ENCODE assay signal across 17 cellular contexts in the genomic region with DNA sequence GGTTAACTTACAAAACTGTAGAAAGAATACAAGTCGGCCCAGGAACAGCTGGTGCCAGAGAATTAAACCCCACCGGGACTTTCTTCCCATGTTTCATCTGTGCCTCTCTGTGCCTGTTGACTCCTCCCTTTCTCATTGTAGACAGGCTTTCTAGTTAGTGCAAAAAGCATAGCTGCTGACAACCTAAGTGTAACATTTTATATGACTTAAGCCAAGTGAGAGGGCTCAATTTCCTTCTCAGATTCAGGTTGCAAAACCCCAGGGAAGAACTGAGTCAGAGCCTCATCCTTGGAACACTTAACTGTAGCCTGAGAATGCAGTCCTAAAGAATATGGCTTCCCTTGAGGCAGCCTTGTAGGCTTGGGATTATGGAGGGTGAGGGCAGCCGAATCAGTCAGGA.
"Had no signal": no experiment of that assay in that cellular context is flagged by ENCODE, and none has a peak within 500 bp of the region (broad histone marks: within the 10 kb centered on the region; RNA-seq: fewer than 3 reads in every experiment).

No MANE protein-coding gene starts in this region.

- H3K27me3 ChIP-seq: heart right ventricle, ovary had no signal

- H3K27ac ChIP-seq: coronary artery, foreskin keratinocyte, heart right ventricle, left ventricle myocardium inferior, ovary, skin epidermis, thoracic aorta, WERI-Rb-1 had no signal

- DNase-seq: activated CD4-positive, alpha-beta T cell treated with anti-CD3 and anti-CD28 coated beads for 36 hours; activated CD8-positive, alpha-beta T cell treated with anti-CD3 and anti-CD28 coated beads for 36 hours; activated naive CD4-positive, alpha-beta T cell; activated naive CD8-positive, alpha-beta T cell treated with anti-CD3 and anti-CD28 coated beads, Interleukin-2, amount 50 U/mL, for 24 hours; central memory CD4-positive, alpha-beta T cell; effector CD8-positive, alpha-beta T cell; foreskin keratinocyte; heart right ventricle; left ventricle myocardium inferior; mesendoderm; ovary; stimulated activated CD4-positive, alpha-beta T cell treated with anti-CD3 and anti-CD28 coated beads, Interleukin-4, amount 100 ng/mL, for 4 hours; stimulated activated naive CD8-positive, alpha-beta T cell treated with anti-CD3 and anti-CD28 coated beads, Interleukin-15, amount 100 ng/mL, for 72 hours; WERI-Rb-1 had no signal

- H3K4me3 ChIP-seq: coronary artery, heart right ventricle, left ventricle myocardium inferior, ovary, skin epidermis, thoracic aorta had no signal

- ATAC-seq: activated CD4-positive, alpha-beta T cell treated with anti-CD3 and anti-CD28 coated beads for 36 hours; activated CD8-positive, alpha-beta T cell treated with anti-CD3 and anti-CD28 coated beads for 36 hours; activated naive CD8-positive, alpha-beta T cell treated with anti-CD3 and anti-CD28 coated beads, Interleukin-2, amount 50 U/mL, for 24 hours; foreskin keratinocyte; heart right ventricle; stimulated activated naive CD8-positive, alpha-beta T cell treated with anti-CD3 and anti-CD28 coated beads, Interleukin-15, amount 100 ng/mL, for 72 hours had no signal

- H3K4me1 ChIP-seq: foreskin keratinocyte had no signal

- H3K9me3 ChIP-seq: heart right ventricle, left ventricle myocardium inferior, ovary, thoracic aorta had no signal

- H3K36me3 ChIP-seq: heart right ventricle, left ventricle myocardium inferior, ovary, thoracic aorta, WERI-Rb-1 had no signal
